14 cellular contexts compared by ENCODE assay signal in genomic region chr10:120479506-120479905, GRCh38. TPM values are rescaled to one million over a fixed set of nuclear protein-coding genes. Genes with fewer than 3 reads are reported as not detected.
A peak's percentile ranks its signal among the peaks of the same experiment; 100 is the strongest.
DNase-seq lines count a peak whose midpoint lies in the region; ATAC-seq and TF ChIP-seq lines count a peak whose summit lies in the region.
"Had no signal": no experiment of that assay in that cellular context is flagged by ENCODE, and none has a peak within 500 bp of the region (broad histone marks: within the 10 kb centered on the region; RNA-seq: fewer than 3 reads in every experiment).

No MANE protein-coding gene starts in this region.

- H3K27ac ChIP-seq in right atrium auricular region (no peak overlapping the region), right cardiac atrium (ENCODE audit: low read length) (no peak overlapping the region), WERI-Rb-1 (peak overlapping the region; percentile 80), esophagus muscularis mucosa (replicated peaks in 1 of 4) (no peak overlapping the region)
- H3K27ac ChIP-seq: BLaER1 had no signal

- ATAC-seq in right cardiac atrium: no peak
- ATAC-seq in GM18873 (IDR thresholded peaks at IDR 0.05; ENCODE audit: low FRiP score, unreplicated experiment): no peak

- WGBS in right cardiac atrium: 79% methylated on average over 4 of the region's 4 CpGs
- WGBS in esophagus muscularis mucosa: 86% methylated on average over 4 of the region's 4 CpGs

- TF ChIP-seq POLR2A in esophagus muscularis mucosa (IDR thresholded peaks at IDR 0.05; ENCODE audit: low read depth): no peak

- DNase-seq in right atrium auricular region (ENCODE audit: low spot score) (peak; percentile 16), right cardiac atrium (no peak), WERI-Rb-1 (no peak), esophagus muscularis mucosa (ENCODE audit: extremely low spot score) (peak; percentile 42), NCI-H2081 (lab: John Stamatoyannopoulos, UW) (no peak), NCI-H526 treated with DMSO at 0.1 percent for 48 hours (lab: John Stamatoyannopoulos, UW) (no peak)
- DNase-seq: 8988T; AML-193; Caco-2; CD8-positive, alpha-beta memory T cell; DND-41 had no signal

- no peaks in the 10 kb centered on the region for H3K4me1 ChIP-seq in right atrium auricular region
- no peaks in the 10 kb centered on the region for H3K4me1 ChIP-seq in right cardiac atrium (ENCODE audit: control insufficient read depth, insufficient read depth, low read length)
- H3K4me1 ChIP-seq in esophagus muscularis mucosa: peaks cover 0 to 4% (median 0%) of the 10 kb centered on the region in 4 donors
- H3K4me1 ChIP-seq: BLaER1, Caco-2 had no signal

- no peak overlapping the region for H3K4me3 ChIP-seq in right atrium auricular region
- H3K4me3 ChIP-seq in right cardiac atrium (ENCODE audit: low read length): no peak overlapping the region
- no peak overlapping the region for H3K4me3 ChIP-seq in WERI-Rb-1 (ENCODE audit: low read depth, low read length)
- no peak overlapping the region for H3K4me3 ChIP-seq in esophagus muscularis mucosa
- H3K4me3 ChIP-seq: BLaER1 had no signal

- TF ChIP-seq EP300 in esophagus muscularis mucosa (IDR thresholded peaks at IDR 0.05): no peak

- H3K27me3 ChIP-seq in right atrium auricular region: no peaks in the 10 kb centered on the region
- H3K27me3 ChIP-seq in right cardiac atrium (ENCODE audit: control insufficient read depth, insufficient read depth): no peaks in the 10 kb centered on the region
- H3K27me3 ChIP-seq in WERI-Rb-1 (ENCODE audit: insufficient read depth, low read depth, severe bottlenecking): no peaks in the 10 kb centered on the region
- H3K27me3 ChIP-seq in esophagus muscularis mucosa: peaks cover 0 to 13% (median 0%) of the 10 kb centered on the region in 4 donors
- H3K27me3 ChIP-seq: BLaER1 had no signal

- intact Hi-C loops in right cardiac atrium (cut with DNase I) (no loop called here), esophagus muscularis mucosa (cut with DNase I) (no loop called here)

- H3K9me3 ChIP-seq in right atrium auricular region (no peaks in the 10 kb centered on the region), right cardiac atrium (ENCODE audit: control insufficient read depth, low read length) (no peaks in the 10 kb centered on the region), WERI-Rb-1 (ENCODE audit: severe bottlenecking) (no peaks in the 10 kb centered on the region), esophagus muscularis mucosa (peaks cover 0 to 10% (median 6%) of the 10 kb centered on the region in 4 donors)
- H3K9me3 ChIP-seq: BLaER1 had no signal

- H3K36me3 ChIP-seq in right atrium auricular region (no peaks in the 10 kb centered on the region), WERI-Rb-1 (no peaks in the 10 kb centered on the region), esophagus muscularis mucosa (no peaks in the 10 kb centered on the region)
- H3K36me3 ChIP-seq: BLaER1 had no signal

- TF ChIP-seq CTCF in right atrium auricular region (IDR thresholded peaks at IDR 0.05) (no peak), WERI-Rb-1 (IDR thresholded peaks at IDR 0.05; ENCODE audit: low read depth, low read length) (no peak), esophagus muscularis mucosa (IDR thresholded peaks at IDR 0.05) (no peak)

RNA-seq across cellular contexts. Expression of gene PLPP4, which starts 22.5 kb away (rescaled TPM):
- total RNA-seq in right atrium auricular region (not detected), right cardiac atrium (not detected), esophagus muscularis mucosa (1 to 10 TPM in 2 of 4 donors, under 1 TPM in 2; 0.84 to 2.1 (median 1.3) TPM)
- polyA plus RNA-seq in right cardiac atrium: 0.09 TPM
- total RNA-seq: CD8-positive, alpha-beta memory T cell had no signal
- polyA plus RNA-seq: CD8-positive, alpha-beta memory T cell; IgD-negative memory B cell had no signal

Comparison
In these comparisons a context has a peak if more than half of its experiments do, and no peak if none do; other contexts are left out.
1. DNase-seq: peak in right atrium auricular region (single experiment) and esophagus muscularis mucosa (single experiment); none in right cardiac atrium (0 of 3), WERI-Rb-1 (single experiment), NCI-H2081 (0 of 2) and NCI-H526 treated with DMSO at 0.1 percent for 48 hours (single experiment).